ENCODE assay signal across 15 cellular contexts in genomic region chr2:177909962-177910361, GRCh38.
"Had no signal": no experiment of that assay in that cellular context is flagged by ENCODE, and none has a peak within 500 bp of the region (broad histone marks: within the 10 kb centered on the region; RNA-seq: fewer than 3 reads in every experiment).

No MANE protein-coding gene starts in this region.

- H3K36me3 Mint-ChIP-seq: activated naive CD4-positive, alpha-beta T cell treated with anti-CD3 and anti-CD28 coated beads, Interleukin-2, amount 50 U/mL, for 24 hours; stimulated activated naive B cell treated with anti-CD40 and anti-IgM and Interleukin-4, amounts not matched to agents 10 μg/mL and 1 μg/mL and 100 μg/mL, for 72 hours; type B pancreatic cell had no signal

- H3K27me3 ChIP-seq: brain microvascular endothelial cell had no signal

- H3K27ac Mint-ChIP-seq: activated naive CD4-positive, alpha-beta T cell treated with anti-CD3 and anti-CD28 coated beads, Interleukin-2, amount 50 U/mL, for 24 hours; activated T-cell treated with anti-CD3 and anti-CD28 coated beads, Interleukin-2, amount 50 U/mL, for 24 hours; stimulated activated naive B cell treated with anti-CD40 and anti-IgM and Interleukin-4, amounts not matched to agents 10 μg/mL and 1 μg/mL and 100 μg/mL, for 72 hours; type B pancreatic cell had no signal

- H3K4me1 ChIP-seq: prostate gland had no signal

- H3K36me3 ChIP-seq: brain microvascular endothelial cell, prostate gland had no signal

- H3K9me3 Mint-ChIP-seq: activated naive CD4-positive, alpha-beta T cell treated with anti-CD3 and anti-CD28 coated beads, Interleukin-2, amount 50 U/mL, for 24 hours; activated T-cell treated with anti-CD3 and anti-CD28 coated beads, Interleukin-2, amount 50 U/mL, for 24 hours; nephron; stimulated activated naive B cell treated with anti-CD40 and anti-IgM and Interleukin-4, amounts not matched to agents 10 μg/mL and 1 μg/mL and 100 μg/mL, for 72 hours; type B pancreatic cell had no signal

- DNase-seq: activated effector memory CD4-positive, alpha-beta T cell treated with Interleukin-2 at 50 U/mL for 16 hours; activated T-cell treated with anti-CD3 and anti-CD28 coated beads, Interleukin-2, amount 50 U/mL, for 24 hours; brain microvascular endothelial cell; dermis blood vessel endothelial cell; mesendoderm; stimulated activated CD4-positive, alpha-beta T cell treated with anti-CD3 and anti-CD28 coated beads, Interleukin-2, amount 100 ng/mL, for 24 hours; stimulated activated naive B cell treated with anti-CD40 and anti-IgM and Interleukin-4, amounts not matched to agents 10 μg/mL and 1 μg/mL and 100 μg/mL, for 72 hours; substantia nigra had no signal

- H3K4me3 Mint-ChIP-seq: activated naive CD4-positive, alpha-beta T cell treated with anti-CD3 and anti-CD28 coated beads, Interleukin-2, amount 50 U/mL, for 24 hours; activated T-cell treated with anti-CD3 and anti-CD28 coated beads, Interleukin-2, amount 50 U/mL, for 24 hours; nephron; stimulated activated naive B cell treated with anti-CD40 and anti-IgM and Interleukin-4, amounts not matched to agents 10 μg/mL and 1 μg/mL and 100 μg/mL, for 72 hours; type B pancreatic cell had no signal

- H3K4me1 Mint-ChIP-seq: nephron had no signal

- H3K9me3 ChIP-seq: prostate gland had no signal

- H3K27me3 Mint-ChIP-seq: stimulated activated naive B cell treated with anti-CD40 and anti-IgM and Interleukin-4, amounts not matched to agents 10 μg/mL and 1 μg/mL and 100 μg/mL, for 72 hours had no signal

- ATAC-seq: activated CD4-positive, CD25-positive, alpha-beta regulatory T cell treated with anti-CD3 and anti-CD28 coated beads, Interleukin-2, amount 50 U/mL, for 24 hours; left lobe of liver; sciatic nerve; stimulated activated naive B cell treated with anti-CD40 and anti-IgM and Interleukin-4, amounts not matched to agents 10 μg/mL and 1 μg/mL and 100 μg/mL, for 72 hours had no signal

- H3K4me3 ChIP-seq: prostate gland had no signal

- H3K27ac ChIP-seq: brain microvascular endothelial cell, prostate gland had no signal
